ENCODE assay signal across 1 cellular context in genomic region chr9:110994771-110995241, GRCh38.
TF ChIP-seq lines count a peak whose summit lies in the region.

No MANE protein-coding gene starts in this region.

TF ChIP-seq in GM23338, 12 proteins besides CTCF, POLR2A, EP300 and RAD21:
- TF ChIP-seq, protein P1, sequence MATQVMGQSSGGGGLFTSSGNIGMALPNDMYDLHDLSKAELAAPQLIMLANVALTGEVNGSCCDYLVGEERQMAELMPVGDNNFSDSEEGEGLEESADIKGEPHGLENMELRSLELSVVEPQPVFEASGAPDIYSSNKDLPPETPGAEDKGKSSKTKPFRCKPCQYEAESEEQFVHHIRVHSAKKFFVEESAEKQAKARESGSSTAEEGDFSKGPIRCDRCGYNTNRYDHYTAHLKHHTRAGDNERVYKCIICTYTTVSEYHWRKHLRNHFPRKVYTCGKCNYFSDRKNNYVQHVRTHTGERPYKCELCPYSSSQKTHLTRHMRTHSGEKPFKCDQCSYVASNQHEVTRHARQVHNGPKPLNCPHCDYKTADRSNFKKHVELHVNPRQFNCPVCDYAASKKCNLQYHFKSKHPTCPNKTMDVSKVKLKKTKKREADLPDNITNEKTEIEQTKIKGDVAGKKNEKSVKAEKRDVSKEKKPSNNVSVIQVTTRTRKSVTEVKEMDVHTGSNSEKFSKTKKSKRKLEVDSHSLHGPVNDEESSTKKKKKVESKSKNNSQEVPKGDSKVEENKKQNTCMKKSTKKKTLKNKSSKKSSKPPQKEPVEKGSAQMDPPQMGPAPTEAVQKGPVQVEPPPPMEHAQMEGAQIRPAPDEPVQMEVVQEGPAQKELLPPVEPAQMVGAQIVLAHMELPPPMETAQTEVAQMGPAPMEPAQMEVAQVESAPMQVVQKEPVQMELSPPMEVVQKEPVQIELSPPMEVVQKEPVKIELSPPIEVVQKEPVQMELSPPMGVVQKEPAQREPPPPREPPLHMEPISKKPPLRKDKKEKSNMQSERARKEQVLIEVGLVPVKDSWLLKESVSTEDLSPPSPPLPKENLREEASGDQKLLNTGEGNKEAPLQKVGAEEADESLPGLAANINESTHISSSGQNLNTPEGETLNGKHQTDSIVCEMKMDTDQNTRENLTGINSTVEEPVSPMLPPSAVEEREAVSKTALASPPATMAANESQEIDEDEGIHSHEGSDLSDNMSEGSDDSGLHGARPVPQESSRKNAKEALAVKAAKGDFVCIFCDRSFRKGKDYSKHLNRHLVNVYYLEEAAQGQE (IDR thresholded peaks at IDR 0.05; ENCODE audit: unreplicated experiment): no peak
- TF ChIP-seq, protein P2, sequence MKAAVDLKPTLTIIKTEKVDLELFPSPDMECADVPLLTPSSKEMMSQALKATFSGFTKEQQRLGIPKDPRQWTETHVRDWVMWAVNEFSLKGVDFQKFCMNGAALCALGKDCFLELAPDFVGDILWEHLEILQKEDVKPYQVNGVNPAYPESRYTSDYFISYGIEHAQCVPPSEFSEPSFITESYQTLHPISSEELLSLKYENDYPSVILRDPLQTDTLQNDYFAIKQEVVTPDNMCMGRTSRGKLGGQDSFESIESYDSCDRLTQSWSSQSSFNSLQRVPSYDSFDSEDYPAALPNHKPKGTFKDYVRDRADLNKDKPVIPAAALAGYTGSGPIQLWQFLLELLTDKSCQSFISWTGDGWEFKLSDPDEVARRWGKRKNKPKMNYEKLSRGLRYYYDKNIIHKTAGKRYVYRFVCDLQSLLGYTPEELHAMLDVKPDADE (IDR thresholded peaks at IDR 0.05): no peak
- TF ChIP-seq POLR2AphosphoS5 (IDR thresholded peaks at IDR 0.05; ENCODE audit: low read depth): no peak
